In the genomic region with DNA sequence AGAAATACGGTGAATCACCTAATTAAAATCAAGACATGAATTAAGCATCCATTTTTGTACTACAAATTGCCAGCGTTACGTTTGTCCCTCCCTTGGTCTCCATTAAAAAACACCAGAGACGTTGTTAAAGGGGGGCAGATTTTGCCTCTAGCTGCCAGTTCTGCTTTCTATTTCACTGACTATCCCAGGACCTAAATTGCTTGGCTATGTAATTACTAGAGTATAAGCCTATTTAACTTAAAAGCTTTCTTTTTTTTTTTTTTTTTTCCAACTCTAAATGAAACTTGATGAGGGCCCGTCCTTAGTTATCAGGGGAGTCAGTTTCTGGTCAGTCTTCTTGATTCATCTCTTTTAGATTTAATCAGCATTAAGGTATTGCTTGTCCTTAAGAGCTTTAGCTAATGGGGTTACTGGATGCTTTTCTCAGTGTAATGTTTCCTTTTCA, we compare ENCODE assay signal across 8 cellular contexts. TPM values are rescaled to one million over a fixed set of nuclear protein-coding genes. Genes with fewer than 3 reads are reported as not detected.
A peak's percentile ranks its signal among the peaks of the same experiment; 100 is the strongest.
DNase-seq lines count a peak whose midpoint lies in the region; ATAC-seq and TF ChIP-seq lines count a peak whose summit lies in the region.

No MANE protein-coding gene starts in this region.

- DNase-seq in CD1c-positive myeloid dendritic cell (ENCODE audit: extremely low spot score) (peak; percentile 59), HS-27A (ENCODE audit: low read depth) (peak; percentile 22), glutamatergic neuron (no peak), gastrocnemius medialis (no peak), SW 1271 (lab: John Stamatoyannopoulos, UW) (no peak), SKM-1 (lab: John Stamatoyannopoulos, UW; ENCODE audit: unreplicated experiment) (no peak), HuH-7.5 (ENCODE audit: low spot score) (no peak)
- DNase-seq in activated CD4-positive, alpha-beta memory T cell treated with anti-CD3 and anti-CD28 coated beads for 36 hours = no peak

- H3K27me3 Mint-ChIP-seq in activated CD4-positive, alpha-beta memory T cell treated with anti-CD3 and anti-CD28 coated beads for 36 hours = peaks cover 8% of the 10 kb centered on the region
- no peaks in the 10 kb centered on the region for H3K27me3 Mint-ChIP-seq in glutamatergic neuron (ENCODE audit: unreplicated experiment)

- peak overlapping the region; percentile 88 to 99 (median 97) for H3K27ac ChIP-seq in gastrocnemius medialis

- H3K4me3 Mint-ChIP-seq in activated CD4-positive, alpha-beta memory T cell treated with anti-CD3 and anti-CD28 coated beads for 36 hours = peak overlapping the region; percentile 89
- H3K4me3 Mint-ChIP-seq in glutamatergic neuron (ENCODE audit: unreplicated experiment) = peak overlapping the region; percentile 87

- peak overlapping the region; percentile 70 to 97 (median 92) for H3K4me3 ChIP-seq in gastrocnemius medialis

- POLR2A ChIA-PET in activated CD4-positive, alpha-beta memory T cell treated with anti-CD3 and anti-CD28 coated beads for 36 hours (lab: Charles Lee) = interaction anchor here (1.0 to 1.4 kb wide), 3 partner anchors 32 to 121 kb away, joined by 3 to 7 read pairs (median 3); no protein-coding TSS in a partner anchor

- H3K4me1 ChIP-seq in gastrocnemius medialis = peaks cover 33 to 35% of the 10 kb centered on the region in 2 donors

- peaks cover 45% of the 10 kb centered on the region for H3K4me1 Mint-ChIP-seq in activated CD4-positive, alpha-beta memory T cell treated with anti-CD3 and anti-CD28 coated beads for 36 hours (ENCODE audit: low read depth)
- H3K4me1 Mint-ChIP-seq in glutamatergic neuron (ENCODE audit: low read depth, unreplicated experiment) = peaks cover 21% of the 10 kb centered on the region

- H3K27me3 ChIP-seq in gastrocnemius medialis = no peaks in the 10 kb centered on the region

- no peaks in the 10 kb centered on the region for H3K9me3 Mint-ChIP-seq in activated CD4-positive, alpha-beta memory T cell treated with anti-CD3 and anti-CD28 coated beads for 36 hours
- H3K9me3 Mint-ChIP-seq in glutamatergic neuron (ENCODE audit: unreplicated experiment) = peaks cover 9% of the 10 kb centered on the region

- TF ChIP-seq CTCF in glutamatergic neuron (IDR thresholded peaks at IDR 0.05; ENCODE audit: partially characterized antibody, unreplicated experiment) (no peak), gastrocnemius medialis (IDR thresholded peaks at IDR 0.05 in 4 of 5, conservative IDR thresholded peaks at IDR 0.05 in 1 of 5) (peak in 1 of 5 experiments; percentile 6)

- in situ Hi-C loops in gastrocnemius medialis (cut with MboI; ENCODE audit: low sequenced_read_pairs in 4 of 4) = loop anchor here in 3 of 4 donors (10.0 to 25.0 kb wide), 4 partner anchors 417 to 1358 kb away; partner anchors contain the start of genes HS2ST1 (in 1 of the 3), PKN2 (in 1 of the 3), SELENOF (in 1 of the 3) and SH3GLB1 (in 1 of the 3)

- CTCF ChIA-PET in activated CD4-positive, alpha-beta memory T cell treated with anti-CD3 and anti-CD28 coated beads for 36 hours (lab: Charles Lee) = interaction anchor here (1.2 kb wide), 1 partner anchor 624 kb away, joined by 4 read pairs; no protein-coding TSS in a partner anchor

- peaks cover 12% of the 10 kb centered on the region for H3K36me3 Mint-ChIP-seq in activated CD4-positive, alpha-beta memory T cell treated with anti-CD3 and anti-CD28 coated beads for 36 hours
- H3K36me3 Mint-ChIP-seq in glutamatergic neuron (ENCODE audit: unreplicated experiment) = peaks cover 6% of the 10 kb centered on the region

- no peak for TF ChIP-seq POLR2A in gastrocnemius medialis (IDR thresholded peaks at IDR 0.05)

- ATAC-seq in gastrocnemius medialis = no peak

- peak overlapping the region; percentile 85 for H3K27ac Mint-ChIP-seq in activated CD4-positive, alpha-beta memory T cell treated with anti-CD3 and anti-CD28 coated beads for 36 hours
- H3K27ac Mint-ChIP-seq in glutamatergic neuron (ENCODE audit: unreplicated experiment) = peak overlapping the region; percentile 70

- intact Hi-C loops in activated CD4-positive, alpha-beta memory T cell treated with anti-CD3 and anti-CD28 coated beads for 36 hours (cut with micrococcal nuclease) = loop anchor here (5.0 to 10.0 kb wide), 6 partner anchors 177 to 1622 kb away; partner anchors contain the start of genes ODF2L, SH3GLB1 and ZNHIT6
- intact Hi-C loops in gastrocnemius medialis (cut with DNase I; ENCODE audit: low total_unique reads) = loop anchor here (2.0 to 10.0 kb wide), 4 partner anchors 415 to 1355 kb away; partner anchors contain the start of genes HS2ST1, ODF2L, PKN2 and SELENOF

- no peaks in the 10 kb centered on the region for H3K9me3 ChIP-seq in gastrocnemius medialis

- H3K36me3 ChIP-seq in gastrocnemius medialis = no peaks in the 10 kb centered on the region

RNA-seq across cellular contexts. Expression of gene LMO4, which starts 1.1 kb away (rescaled TPM):
- total RNA-seq in activated CD4-positive, alpha-beta memory T cell treated with anti-CD3 and anti-CD28 coated beads for 36 hours = 10 to 100 TPM; 23.0 to 24.1 TPM
- 16.5 TPM for total RNA-seq in glutamatergic neuron (ENCODE audit: unreplicated experiment)
- 10 to 100 TPM; 29.6 to 47.3 (median 35.8) TPM for total RNA-seq in gastrocnemius medialis

Comparison
In these comparisons a context has a peak if more than half of its experiments do, and no peak if none do; other contexts are left out.
1. DNase-seq: peak in CD1c-positive myeloid dendritic cell (single experiment) and HS-27A (single experiment); none in activated CD4-positive, alpha-beta memory T cell treated with anti-CD3 and anti-CD28 coated beads for 36 hours (single experiment), glutamatergic neuron (single experiment), gastrocnemius medialis (0 of 2), SW 1271 (0 of 2), SKM-1 (single experiment) and HuH-7.5 (single experiment).